ENCODE assay signal across 11 cellular contexts in genomic region chrX:15947648-15948317, GRCh38.
DNase-seq lines count a peak whose midpoint lies in the region; ATAC-seq lines count a peak whose summit lies in the region.
"Had no signal": no experiment of that assay in that cellular context is flagged by ENCODE, and none has a peak within 500 bp of the region (broad histone marks: within the 10 kb centered on the region; RNA-seq: fewer than 3 reads in every experiment).

No MANE protein-coding gene starts in this region.

- no peak overlapping the region for H3K9ac ChIP-seq in NT2/D1 (ENCODE audit: insufficient read length, low read depth)

- H3K4me1 ChIP-seq in NT2/D1 (ENCODE audit: insufficient read depth, insufficient read length) (no peaks in the 10 kb centered on the region), ectodermal cell (ENCODE audit: control insufficient read depth, insufficient read depth, low read length) (peaks cover 5% of the 10 kb centered on the region)

- ATAC-seq in HG03342 (IDR thresholded peaks at IDR 0.05; ENCODE audit: unreplicated experiment) (no peak), GM18498 (IDR thresholded peaks at IDR 0.05; ENCODE audit: unreplicated experiment) (no peak), HG03175 (IDR thresholded peaks at IDR 0.05; ENCODE audit: unreplicated experiment) (no peak), GM21619 (IDR thresholded peaks at IDR 0.05; ENCODE audit: unreplicated experiment) (no peak)
- ATAC-seq: natural killer cell had no signal

- H3K27me3 ChIP-seq in NT2/D1 (ENCODE audit: insufficient read depth, insufficient read length) (no peaks in the 10 kb centered on the region), ectodermal cell (ENCODE audit: control insufficient read depth, insufficient read depth, low read length, poor library complexity, severe bottlenecking) (no peaks in the 10 kb centered on the region)

- H3K27ac ChIP-seq in ectodermal cell (ENCODE audit: insufficient read depth, low read depth, low read length, poor library complexity, severe bottlenecking): peak overlapping the region; percentile 72

- 0% methylated on average over 1 of the region's 1 CpG for WGBS in ectodermal cell, 2 experiments

- peak; percentile 81 for DNase-seq in EH (ENCODE audit: low read depth)
- DNase-seq in NT2/D1 (ENCODE audit: low read depth, low spot score): peak; percentile 71
- peak; percentile 30 for DNase-seq in myocyte (ENCODE audit: low read depth)
- DNase-seq: natural killer cell, NCI-H1694, T-helper 2 cell had no signal

- H3K9me3 ChIP-seq in NT2/D1 (ENCODE audit: insufficient read depth, low read length) (no peaks in the 10 kb centered on the region; the same call in 1 of the 2 replicates), ectodermal cell (ENCODE audit: control insufficient read depth, low read length) (no peaks in the 10 kb centered on the region)

- H3K4me3 ChIP-seq in NT2/D1 (ENCODE audit: insufficient read length, low read depth): no peak overlapping the region
- no peak overlapping the region for H3K4me3 ChIP-seq in ectodermal cell (ENCODE audit: insufficient read depth, low read depth, low read length)

- no peaks in the 10 kb centered on the region for H3K36me3 ChIP-seq in NT2/D1 (ENCODE audit: insufficient read depth, insufficient read length, low read length)
- no peaks in the 10 kb centered on the region for H3K36me3 ChIP-seq in ectodermal cell (ENCODE audit: control insufficient read depth, insufficient read depth, low read length)

Comparison
In these comparisons a context has a peak if more than half of its experiments do, and no peak if none do; other contexts are left out.
1. DNase-seq: peak in every context shown above with its lines; median percentile 81 in EH; 71 in NT2/D1; 30 in myocyte.